21 cellular contexts compared by ENCODE assay signal in the genomic region with DNA sequence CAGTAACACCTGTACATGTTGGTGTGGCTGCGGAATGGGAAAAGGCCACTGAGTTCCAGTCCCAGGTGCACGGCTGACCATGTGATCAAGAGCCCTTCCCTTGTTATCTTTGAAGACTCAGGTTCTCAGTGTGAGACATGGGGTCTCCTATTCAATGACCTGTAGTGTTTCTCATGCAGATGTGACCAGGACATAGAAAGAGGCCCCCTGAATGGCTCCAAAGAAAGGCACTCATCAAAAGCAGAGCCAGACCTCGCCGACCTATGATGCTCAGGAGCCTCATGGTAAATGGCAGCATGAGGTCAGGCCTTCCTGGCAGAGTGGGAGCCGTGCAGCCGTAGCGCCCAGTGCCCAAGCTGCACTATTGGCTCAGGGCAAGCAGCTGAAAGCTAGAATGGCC. TPM values are rescaled to one million over a fixed set of nuclear protein-coding genes. Genes with fewer than 3 reads are reported as not detected.
DNase-seq lines count a peak whose midpoint lies in the region; ATAC-seq and TF ChIP-seq lines count a peak whose summit lies in the region.
"Had no signal": no experiment of that assay in that cellular context is flagged by ENCODE, and none has a peak within 500 bp of the region (broad histone marks: within the 10 kb centered on the region; RNA-seq: fewer than 3 reads in every experiment).

No MANE protein-coding gene starts in this region.

- H3K4me3 ChIP-seq in liver (ENCODE audit: low read depth in 1 of 3, low read length in 3 of 3) (peak overlapping the region; percentile 25 to 66 (median 50)), heart left ventricle (no peak overlapping the region)

- POLR2A ChIA-PET in WTC11 (lab: Charles Lee) = interaction anchor here (1.6 kb wide), 1 partner anchor 15 kb away, joined by 5 read pairs; no protein-coding TSS in a partner anchor

- TF ChIP-seq CTCF in WTC11 (IDR thresholded peaks at IDR 0.05) = no peak
- no peak for TF ChIP-seq CTCF in liver (IDR thresholded peaks at IDR 0.05; ENCODE audit: low read depth, low read length, missing input control)
- TF ChIP-seq CTCF in heart left ventricle (IDR thresholded peaks at IDR 0.05) = no peak

- TF ChIP-seq POLR2A in heart left ventricle (IDR thresholded peaks at IDR 0.05) = no peak

- H3K4me3 Mint-ChIP-seq in activated T-cell treated with anti-CD3 and anti-CD28 coated beads, Interleukin-2, amount 50 U/mL, for 24 hours = peak overlapping the region; percentile 5
- peak overlapping the region; percentile 77 for H3K4me3 Mint-ChIP-seq in WTC11
- H3K4me3 Mint-ChIP-seq in stimulated activated memory B cell treated with anti-CD40 and anti-IgM and Interleukin-4, amounts not matched to agents 10 μg/mL and 1 μg/mL and 100 μg/mL, for 72 hours = peak overlapping the region; percentile 2

- H3K27ac ChIP-seq in liver (ENCODE audit: low read depth in 1 of 2, low read length in 2 of 2) = peak overlapping the region; percentile 77 to 83
- H3K27ac ChIP-seq in heart left ventricle = no peak overlapping the region
- H3K27ac ChIP-seq: prostate gland, VCaP had no signal

- H3K9ac ChIP-seq in liver (ENCODE audit: low read depth in 1 of 2, low read length in 2 of 2) = no peak overlapping the region

- peaks cover 33% of the 10 kb centered on the region for H3K27me3 Mint-ChIP-seq in activated T-cell treated with anti-CD3 and anti-CD28 coated beads, Interleukin-2, amount 50 U/mL, for 24 hours
- H3K27me3 Mint-ChIP-seq in WTC11 (ENCODE audit: low read depth) = no peaks in the 10 kb centered on the region
- H3K27me3 Mint-ChIP-seq in stimulated activated memory B cell treated with anti-CD40 and anti-IgM and Interleukin-4, amounts not matched to agents 10 μg/mL and 1 μg/mL and 100 μg/mL, for 72 hours = peaks cover 36% of the 10 kb centered on the region

- CTCF ChIA-PET in WTC11 (lab: Charles Lee) = interaction anchor here (1.4 to 2.0 kb wide), 6 partner anchors 9 to 51 kb away, joined by 4 to 50 read pairs (median 6); no protein-coding TSS in a partner anchor

- no peak for TF ChIP-seq RAD21 in liver (IDR thresholded peaks at IDR 0.05)

- no peak overlapping the region for H3K27ac Mint-ChIP-seq in activated T-cell treated with anti-CD3 and anti-CD28 coated beads, Interleukin-2, amount 50 U/mL, for 24 hours
- peak overlapping the region; percentile 93 for H3K27ac Mint-ChIP-seq in WTC11
- H3K27ac Mint-ChIP-seq in stimulated activated memory B cell treated with anti-CD40 and anti-IgM and Interleukin-4, amounts not matched to agents 10 μg/mL and 1 μg/mL and 100 μg/mL, for 72 hours = no peak overlapping the region
- H3K27ac Mint-ChIP-seq: activated CD8-positive, alpha-beta T cell treated with anti-CD3 and anti-CD28 coated beads for 36 hours; activated T-helper 2 cell treated with anti-CD3 and anti-CD28 coated beads, Interferon-gamma antibody, Interleukin-2, Interleukin-4, amounts not matched to agents 10 μg/mL and 5 μg/mL and 100 μg/mL, durations not matched to agents 14 hours and 24 hours and 36 hours had no signal

- H3K4me1 ChIP-seq in liver (ENCODE audit: control insufficient read depth in 4 of 4, insufficient read depth in 4 of 4, low read length in 3 of 4) (peaks cover 6 to 80% (median 56%) of the 10 kb centered on the region in 4 donors), heart left ventricle (peaks cover 0 to 12% (median 4%) of the 10 kb centered on the region in 12 donors)
- H3K4me1 ChIP-seq: prostate gland had no signal

- no peaks in the 10 kb centered on the region for H3K36me3 Mint-ChIP-seq in activated T-cell treated with anti-CD3 and anti-CD28 coated beads, Interleukin-2, amount 50 U/mL, for 24 hours (ENCODE audit: low read depth)
- peaks cover 23% of the 10 kb centered on the region for H3K36me3 Mint-ChIP-seq in WTC11
- no peaks in the 10 kb centered on the region for H3K36me3 Mint-ChIP-seq in stimulated activated memory B cell treated with anti-CD40 and anti-IgM and Interleukin-4, amounts not matched to agents 10 μg/mL and 1 μg/mL and 100 μg/mL, for 72 hours

- intact Hi-C loops in heart left ventricle (cut with DNase I) = no loop called here

- no peaks in the 10 kb centered on the region for H3K9me3 Mint-ChIP-seq in activated T-cell treated with anti-CD3 and anti-CD28 coated beads, Interleukin-2, amount 50 U/mL, for 24 hours
- H3K9me3 Mint-ChIP-seq in WTC11 = no peaks in the 10 kb centered on the region
- no peaks in the 10 kb centered on the region for H3K9me3 Mint-ChIP-seq in stimulated activated memory B cell treated with anti-CD40 and anti-IgM and Interleukin-4, amounts not matched to agents 10 μg/mL and 1 μg/mL and 100 μg/mL, for 72 hours
- H3K9me3 Mint-ChIP-seq: activated CD8-positive, alpha-beta T cell treated with anti-CD3 and anti-CD28 coated beads for 36 hours; activated T-helper 2 cell treated with anti-CD3 and anti-CD28 coated beads, Interferon-gamma antibody, Interleukin-2, Interleukin-4, amounts not matched to agents 10 μg/mL and 5 μg/mL and 100 μg/mL, durations not matched to agents 14 hours and 24 hours and 36 hours had no signal

- no peaks in the 10 kb centered on the region for H3K27me3 ChIP-seq in liver (ENCODE audit: control insufficient read depth in 4 of 4, insufficient read depth in 4 of 4, low read length in 3 of 4)
- H3K27me3 ChIP-seq in heart left ventricle = peaks cover 0 to 4% (median 0%) of the 10 kb centered on the region in 9 donors
- H3K27me3 ChIP-seq: transverse colon had no signal

- H3K4me1 Mint-ChIP-seq in activated T-cell treated with anti-CD3 and anti-CD28 coated beads, Interleukin-2, amount 50 U/mL, for 24 hours (ENCODE audit: low read depth) = peaks cover 16% of the 10 kb centered on the region
- H3K4me1 Mint-ChIP-seq in WTC11 = peaks cover 80% of the 10 kb centered on the region
- peaks cover 28% of the 10 kb centered on the region for H3K4me1 Mint-ChIP-seq in stimulated activated memory B cell treated with anti-CD40 and anti-IgM and Interleukin-4, amounts not matched to agents 10 μg/mL and 1 μg/mL and 100 μg/mL, for 72 hours

- 52% methylated on average over 7 of the region's 7 CpGs for WGBS in liver
- 89 to 95% (median 90%) methylated on average over 7 of the region's 7 CpGs for WGBS in heart left ventricle, 4 donors

- H3K9me3 ChIP-seq in liver (ENCODE audit: control insufficient read depth in 4 of 4, low read length in 3 of 4) (no peaks in the 10 kb centered on the region), heart left ventricle (no peaks in the 10 kb centered on the region)
- H3K9me3 ChIP-seq: prostate gland, transverse colon had no signal

- no peak for DNase-seq in activated T-cell treated with anti-CD3 and anti-CD28 coated beads, Interleukin-2, amount 50 U/mL, for 24 hours
- no peak for DNase-seq in activated T-cell treated with anti-CD3 and anti-CD28 coated beads, Interleukin-2, amount 50 U/mL, for 48 hours
- no peak for DNase-seq in WTC11 (ENCODE audit: low spot score)
- DNase-seq in AG08396 (ENCODE audit: low spot score) = no peak
- DNase-seq in occipital lobe (lab: John Stamatoyannopoulos, UW) = no peak
- no peak for DNase-seq in heart left ventricle
- DNase-seq: activated CD8-positive, alpha-beta T cell treated with anti-CD3 and anti-CD28 coated beads for 36 hours; cerebellar nuclear complex; hippocampal formation; left colon; MV-4-11; NCI-H1930; transverse colon had no signal

- H3K36me3 ChIP-seq in liver (ENCODE audit: control insufficient read depth in 4 of 4, insufficient read depth in 3 of 4, low read depth in 1 of 4, low read length in 3 of 4) (no peaks in the 10 kb centered on the region), heart left ventricle (no peaks in the 10 kb centered on the region)
- H3K36me3 ChIP-seq: prostate gland, transverse colon had no signal

- ATAC-seq in WTC11 (peak; percentile 55), heart left ventricle (no peak)
- no peak for ATAC-seq in stimulated activated memory B cell treated with anti-CD40 and anti-IgM and Interleukin-4, amounts not matched to agents 10 μg/mL and 1 μg/mL and 100 μg/mL, for 72 hours
- ATAC-seq: activated CD8-positive, alpha-beta T cell treated with anti-CD3 and anti-CD28 coated beads for 36 hours; left colon had no signal

TF ChIP-seq in WTC11, 78 proteins besides CTCF, POLR2A, EP300 and RAD21 (continues in another document):
- TF ChIP-seq ZNF423 (CRISPR knock-in tag; IDR thresholded peaks at IDR 0.05) (no peak), SP1 (CRISPR knock-in tag; conservative IDR thresholded peaks at IDR 0.05) (no peak), NR3C1 (CRISPR knock-in tag; conservative IDR thresholded peaks at IDR 0.05; ENCODE audit: low read depth) (no peak)
- TF ChIP-seq, protein P1, sequence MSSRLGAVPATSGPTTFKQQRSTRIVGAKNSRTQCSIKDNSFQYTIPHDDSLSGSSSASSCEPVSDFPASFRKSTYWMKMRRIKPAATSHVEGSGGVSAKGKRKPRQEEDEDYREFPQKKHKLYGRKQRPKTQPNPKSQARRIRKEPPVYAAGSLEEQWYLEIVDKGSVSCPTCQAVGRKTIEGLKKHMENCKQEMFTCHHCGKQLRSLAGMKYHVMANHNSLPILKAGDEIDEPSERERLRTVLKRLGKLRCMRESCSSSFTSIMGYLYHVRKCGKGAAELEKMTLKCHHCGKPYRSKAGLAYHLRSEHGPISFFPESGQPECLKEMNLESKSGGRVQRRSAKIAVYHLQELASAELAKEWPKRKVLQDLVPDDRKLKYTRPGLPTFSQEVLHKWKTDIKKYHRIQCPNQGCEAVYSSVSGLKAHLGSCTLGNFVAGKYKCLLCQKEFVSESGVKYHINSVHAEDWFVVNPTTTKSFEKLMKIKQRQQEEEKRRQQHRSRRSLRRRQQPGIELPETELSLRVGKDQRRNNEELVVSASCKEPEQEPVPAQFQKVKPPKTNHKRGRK (CRISPR knock-in tag; IDR thresholded peaks at IDR 0.05; ENCODE audit: borderline replicate concordance) = no peak

TF ChIP-seq in liver, 16 proteins besides CTCF, POLR2A, EP300 and RAD21:
- no peak for TF ChIP-seq HNF4G (IDR thresholded peaks at IDR 0.05)
- TF ChIP-seq, protein P2, sequence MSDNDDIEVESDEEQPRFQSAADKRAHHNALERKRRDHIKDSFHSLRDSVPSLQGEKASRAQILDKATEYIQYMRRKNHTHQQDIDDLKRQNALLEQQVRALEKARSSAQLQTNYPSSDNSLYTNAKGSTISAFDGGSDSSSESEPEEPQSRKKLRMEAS (IDR thresholded peaks at IDR 0.05) = peak; percentile 44

RNA-seq across cellular contexts. Expression of a gene that starts 42.3 kb away (rescaled TPM):
- total RNA-seq in WTC11 (2021) = 0.53 to 1.0 TPM (median 0.80 TPM) in 3 replicates
- total RNA-seq in liver = 100 to 1,000 TPM in 1 of 2 donors, 1 to 10 TPM in 1; 8.2 to 377 TPM
- 100 to 1,000 TPM in 1 of 2 donors, 10 to 100 TPM in 1; 64.1 to 236 TPM for polyA plus RNA-seq in liver
- total RNA-seq in occipital lobe = not detected
- total RNA-seq in heart left ventricle = not detected
- polyA plus RNA-seq in heart left ventricle = not detected
- total RNA-seq: A172; activated CD8-positive, alpha-beta T cell treated with anti-CD3 and anti-CD28 coated beads for 36 hours; activated T-helper 2 cell treated with anti-CD3 and anti-CD28 coated beads, Interferon-gamma antibody, Interleukin-2, Interleukin-4, amounts not matched to agents 10 μg/mL and 5 μg/mL and 100 μg/mL, durations not matched to agents 14 hours and 24 hours and 36 hours; left colon; NCI-H460; prostate gland; smooth muscle cell; transverse colon had no signal
- polyA plus RNA-seq: smooth muscle cell had no signal

Comparison
In these comparisons a context has a peak if more than half of its experiments do, and no peak if none do; other contexts are left out.
1. H3K4me3 Mint-ChIP-seq: peak in every context shown above with its lines; median percentile 77 in WTC11; 5 in activated T-cell treated with anti-CD3 and anti-CD28 coated beads, Interleukin-2, amount 50 U/mL, for 24 hours; 2 in stimulated activated memory B cell treated with anti-CD40 and anti-IgM and Interleukin-4, amounts not matched to agents 10 μg/mL and 1 μg/mL and 100 μg/mL, for 72 hours.
2. H3K27ac ChIP-seq: peak in liver (2 of 2); none in heart left ventricle (0 of 12).
3. H3K4me3 ChIP-seq: peak in liver (3 of 3); none in heart left ventricle (0 of 12).